28 cellular contexts compared by ENCODE assay signal in genomic region chr3:67481126-67481525, GRCh38.
"Had no signal": no experiment of that assay in that cellular context is flagged by ENCODE, and none has a peak within 500 bp of the region (broad histone marks: within the 10 kb centered on the region; RNA-seq: fewer than 3 reads in every experiment).

No MANE protein-coding gene starts in this region.

- DNase-seq: colonic mucosa; cortex of kidney; dermis blood vessel endothelial cell; dorsolateral prefrontal cortex; effector CD4-positive, alpha-beta T cell; effector CD8-positive, alpha-beta T cell; effector memory CD4-positive, alpha-beta T cell; effector memory CD8-positive, alpha-beta T cell; endodermal cell; erythroblast; esophagus squamous epithelium; foreskin fibroblast; foreskin keratinocyte; foreskin melanocyte; gastrocnemius medialis; glutamatergic neuron; head of caudate nucleus; heart left ventricle; heart right ventricle had no signal

- H2AFZ ChIP-seq: hepatocyte had no signal

- FAIRE-seq: endometrium, endothelial cell of umbilical vein, frontal cortex had no signal

- H3K79me2 ChIP-seq: hepatocyte had no signal

- H3K4me3 ChIP-seq: colonic mucosa, coronary artery, dorsolateral prefrontal cortex, esophagus muscularis mucosa, esophagus squamous epithelium, gastrocnemius medialis, gastroesophageal sphincter, heart left ventricle, heart right ventricle, hepatocyte had no signal

- H3K4me1 ChIP-seq: colonic mucosa, esophagus squamous epithelium, foreskin keratinocyte, gastrocnemius medialis had no signal

- H3K36me3 ChIP-seq: colonic mucosa, esophagus muscularis mucosa, gastrocnemius medialis, heart left ventricle had no signal

- H3K27ac ChIP-seq: colonic mucosa, coronary artery, dorsolateral prefrontal cortex, epithelial cell of prostate, esophagus muscularis mucosa, esophagus squamous epithelium, foreskin keratinocyte, gastrocnemius medialis, gastroesophageal sphincter, heart left ventricle, heart right ventricle, hepatocyte had no signal

- H3K27me3 ChIP-seq: colonic mucosa, dorsolateral prefrontal cortex, esophagus muscularis mucosa, esophagus squamous epithelium, foreskin keratinocyte, gastrocnemius medialis, gastroesophageal sphincter, heart left ventricle, heart right ventricle, hepatocyte had no signal

- H3K9me3 ChIP-seq: colonic mucosa, esophagus muscularis mucosa, esophagus squamous epithelium, gastrocnemius medialis, gastroesophageal sphincter, heart left ventricle, heart right ventricle had no signal

- ATAC-seq: effector memory CD8-positive, alpha-beta T cell; esophagus mucosa; foreskin keratinocyte; gastrocnemius medialis; gastroesophageal sphincter; heart left ventricle had no signal

- H3K4me2 ChIP-seq: hepatocyte had no signal
